8 cellular contexts compared by ENCODE assay signal in the genomic region with DNA sequence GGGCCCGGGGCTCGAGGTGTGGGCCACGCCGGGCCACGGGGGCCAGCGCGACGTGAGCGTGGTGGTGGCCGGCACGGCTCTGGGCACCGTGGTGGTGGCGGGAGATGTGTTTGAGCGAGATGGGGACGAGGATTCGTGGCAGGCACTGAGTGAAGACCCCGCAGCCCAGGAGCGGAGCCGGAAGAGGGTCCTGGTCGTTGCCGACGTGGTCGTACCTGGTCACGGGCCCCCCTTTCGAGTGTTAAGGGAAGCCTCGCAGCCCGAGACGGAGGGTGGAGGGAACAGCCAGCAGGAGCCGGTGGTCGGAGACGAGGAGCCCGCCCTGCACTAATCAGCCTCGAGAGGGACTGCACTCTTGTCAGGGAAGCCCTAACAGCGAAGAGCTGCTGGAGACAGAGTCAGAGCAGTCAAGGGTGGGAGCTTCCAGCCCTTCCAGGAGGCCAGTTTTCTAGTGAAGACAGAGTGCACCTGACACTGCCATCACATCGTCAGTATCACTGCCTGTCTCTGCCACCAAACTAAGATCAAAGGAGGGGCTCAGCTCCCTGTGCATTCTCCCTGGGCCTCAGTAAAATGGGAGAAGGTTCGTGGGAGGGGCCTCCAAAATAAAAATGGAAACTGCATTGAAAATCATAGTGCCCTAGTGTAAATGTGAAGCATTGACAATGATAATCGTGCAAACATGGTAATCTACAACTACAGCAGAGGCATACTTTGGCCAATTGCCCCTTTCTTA. TPM values are rescaled to one million over a fixed set of nuclear protein-coding genes. Genes with fewer than 3 reads are reported as not detected.
DNase-seq lines count a peak whose midpoint lies in the region; ATAC-seq and TF ChIP-seq lines count a peak whose summit lies in the region.

No MANE protein-coding gene starts in this region.

- TF ChIP-seq POLR2A in transverse colon (IDR thresholded peaks at IDR 0.05): no peak

- peak overlapping the region; percentile 74 to 84 for H2BK12ac ChIP-seq in mesenchymal stem cell (ENCODE audit: low read length in 2 of 2)

- H3K4me2 ChIP-seq in mesenchymal stem cell (ENCODE audit: low read length, poor library complexity, severe bottlenecking): peak overlapping the region; percentile 86

- intact Hi-C loops in transverse colon (cut with DNase I; ENCODE audit: low total_unique reads): loop anchor here (2.0 to 5.0 kb wide), 2 partner anchors 41 to 145 kb away; partner anchors contain the start of gene COPS6

- no peak for DNase-seq in AG04450 (ENCODE audit: low read depth, low spot score)
- no peak for DNase-seq in SJSA1 (ENCODE audit: low read depth in 1 of 2, low spot score in 2 of 2)
- peak; percentile 34 for DNase-seq in cerebellum (ENCODE audit: low spot score)
- DNase-seq in mesenchymal stem cell: peak; percentile 60
- peak; percentile 47 for DNase-seq in transverse colon
- DNase-seq in central memory CD4-positive, alpha-beta T cell: no peak
- no peak for DNase-seq in MV-4-11 (lab: John Stamatoyannopoulos, UW)

- in situ Hi-C loops in transverse colon (cut with MboI; ENCODE audit: low pct_ligation_motif_present in 1 of 4, low pct_unique_long_range_greater_than_20kb in 1 of 4, low sequenced_read_pairs in 3 of 4): no loop called here

- peak overlapping the region; percentile 97 for H2BK120ac ChIP-seq in mesenchymal stem cell (ENCODE audit: low read depth, low read length)

- CTCF ChIA-PET in AG04450 (lab: Charles Lee): interaction anchor here (0.9 to 3.3 kb wide), 3 partner anchors 26 to 134 kb away, joined by 3 to 13 read pairs (median 4); partner anchors contain the start of genes AP4M1 and MCM7

- peaks cover 24% of the 10 kb centered on the region for H3K4me1 ChIP-seq in SJSA1 (replicated peaks)
- H3K4me1 ChIP-seq in mesenchymal stem cell (ENCODE audit: control insufficient read depth, insufficient read depth, low read depth, low read length): peaks cover 17% of the 10 kb centered on the region
- peaks cover 6 to 61% (median 44%) of the 10 kb centered on the region in 4 donors for H3K4me1 ChIP-seq in transverse colon

- TF ChIP-seq CTCF in AG04450 (IDR thresholded peaks at IDR 0.05; ENCODE audit: low read depth, low read length) (no peak), transverse colon (IDR thresholded peaks at IDR 0.05) (no peak)

- peak overlapping the region; percentile 96 for H3K4me3 ChIP-seq in AG04450 (ENCODE audit: low read depth, low read length)
- H3K4me3 ChIP-seq in SJSA1: peak overlapping the region; percentile 64
- H3K4me3 ChIP-seq in mesenchymal stem cell (ENCODE audit: insufficient read depth in 1 of 2, low read depth in 1 of 2, low read length in 2 of 2): peak overlapping the region; percentile 92 to 93
- H3K4me3 ChIP-seq in transverse colon: peak overlapping the region; percentile 60 to 90 (median 68)

- ATAC-seq in GM18861 (IDR thresholded peaks at IDR 0.05; ENCODE audit: unreplicated experiment): peak; percentile 12

- no peak overlapping the region for H2BK5ac ChIP-seq in mesenchymal stem cell (ENCODE audit: low read depth, low read length, poor library complexity, severe bottlenecking)

- peak overlapping the region; percentile 96 for H4K91ac ChIP-seq in mesenchymal stem cell (ENCODE audit: low read length)

- POLR2A ChIA-PET in AG04450 (lab: Yijun Ruan, JAX): interaction anchor here (0.9 kb wide), 1 partner anchor 27 kb away, joined by 4 read pairs; the partner anchor contains the start of gene MCM7

- peaks cover 14% of the 10 kb centered on the region for H3K79me1 ChIP-seq in mesenchymal stem cell (replicated peaks; ENCODE audit: low read length, poor library complexity, severe bottlenecking)

- peaks cover 5% of the 10 kb centered on the region; the same call in 1 of the 2 replicates for H3K36me3 ChIP-seq in SJSA1
- peaks cover 9 to 19% of the 10 kb centered on the region in 2 experiments for H3K36me3 ChIP-seq in mesenchymal stem cell (ENCODE audit: control insufficient read depth in 1 of 2, insufficient read depth in 2 of 2, low read depth in 1 of 2, low read length in 2 of 2)
- no peaks in the 10 kb centered on the region for H3K36me3 ChIP-seq in transverse colon

- peak overlapping the region; percentile 98 for H3K9ac ChIP-seq in mesenchymal stem cell (ENCODE audit: low read length)

- H2BK15ac ChIP-seq in mesenchymal stem cell (ENCODE audit: low read depth, poor library complexity, severe bottlenecking): peak overlapping the region; percentile 95

- H3K23ac ChIP-seq in mesenchymal stem cell (ENCODE audit: low read length in 2 of 2): no peak overlapping the region

- H3K9me3 ChIP-seq in AG04450 (ENCODE audit: control insufficient read depth, insufficient read depth, low read length) (no peaks in the 10 kb centered on the region), SJSA1 (replicated peaks) (no peaks in the 10 kb centered on the region), mesenchymal stem cell (ENCODE audit: control insufficient read depth, low read length) (no peaks in the 10 kb centered on the region), transverse colon (no peaks in the 10 kb centered on the region)

- H3K27me3 ChIP-seq in AG04450 (ENCODE audit: control insufficient read depth, insufficient read depth, low read length) (no peaks in the 10 kb centered on the region), SJSA1 (replicated peaks) (no peaks in the 10 kb centered on the region), mesenchymal stem cell (ENCODE audit: control insufficient read depth in 1 of 2, insufficient read depth in 1 of 2, low read length in 2 of 2) (no peaks in the 10 kb centered on the region), transverse colon (no peaks in the 10 kb centered on the region)

- H4K8ac ChIP-seq in mesenchymal stem cell (ENCODE audit: low read length): peak overlapping the region; percentile 99

- no peak overlapping the region for H3K27ac ChIP-seq in AG04450 (ENCODE audit: low read depth, low read length)
- H3K27ac ChIP-seq in SJSA1: no peak overlapping the region
- no peak overlapping the region for H3K27ac ChIP-seq in mesenchymal stem cell (ENCODE audit: low read length, poor library complexity, severe bottlenecking)
- H3K27ac ChIP-seq in transverse colon: peak overlapping the region; percentile 95 to 97 (median 96)

- H2AK5ac ChIP-seq in mesenchymal stem cell (ENCODE audit: low read length, severe bottlenecking): no peak overlapping the region

- peak overlapping the region in 1 of 2 experiments; percentile 100 for H3K14ac ChIP-seq in mesenchymal stem cell (ENCODE audit: low read length in 2 of 2)

- 5% methylated on average over 36 of the region's 37 CpGs for WGBS in mesenchymal stem cell
- WGBS in transverse colon (ENCODE audit: low coverage in 1 of 2), 2 donors: 4 to 5% methylated on average over 9 to 35 of the region's 37 CpGs

- H2AFZ ChIP-seq in mesenchymal stem cell (ENCODE audit: low read depth, low read length): peak overlapping the region; percentile 79

- peak overlapping the region; percentile 97 to 99 for H3K4ac ChIP-seq in mesenchymal stem cell (ENCODE audit: low read depth in 1 of 2, low read length in 2 of 2)

- peak overlapping the region; percentile 97 to 99 for H3K18ac ChIP-seq in mesenchymal stem cell (ENCODE audit: low read depth in 1 of 2, low read length in 2 of 2)

- TF ChIP-seq EP300 in transverse colon (IDR thresholded peaks at IDR 0.05; ENCODE audit: low read depth): no peak

RNA-seq across cellular contexts. Expression of gene MBLAC1, which starts 1.3 kb away (rescaled TPM):
- polyA plus RNA-seq in AG04450 (2011; rRNA removed): 0.55 and 0.56 TPM in 2 replicates
- polyA minus RNA-seq in AG04450 (2011; rRNA and poly(A)+ RNA removed): 0.41 and 0.61 TPM in 2 replicates
- total RNA-seq in SJSA1 (2014; rRNA removed; shearing (Covaris generic)): 2.4 and 3.3 TPM in 2 replicates
- total RNA-seq in cerebellum (2.4 TPM), transverse colon (1 to 10 TPM in 2 of 4 donors, not detected in 2; 4.4 to 5.6 TPM)
- polyA plus RNA-seq in mesenchymal stem cell (2013, experiment 1 of 2): 3.0 TPM
- 2.9 TPM for polyA plus RNA-seq in mesenchymal stem cell (2013, experiment 2 of 2)

RNA-seq across cellular contexts. Expression of gene CNPY4, which starts 8.6 kb away (rescaled TPM):
- 26.3 and 29.7 TPM in 2 replicates for polyA plus RNA-seq in AG04450 (2011; rRNA removed)
- polyA minus RNA-seq in AG04450 (2011; rRNA and poly(A)+ RNA removed): 11.5 and 16.5 TPM in 2 replicates
- total RNA-seq in SJSA1 (2014; rRNA removed; shearing (Covaris generic)): 22.5 and 24.6 TPM in 2 replicates
- total RNA-seq in cerebellum (15.2 TPM), transverse colon (1 to 10 TPM; 4.9 to 9.4 (median 7.0) TPM)
- 46.0 TPM for polyA plus RNA-seq in mesenchymal stem cell (2013, experiment 1 of 2)
- polyA plus RNA-seq in mesenchymal stem cell (2013, experiment 2 of 2): 43.5 TPM

RNA-seq across cellular contexts. Expression of gene TAF6, which starts 8.9 kb away (rescaled TPM):
- polyA plus RNA-seq in AG04450 (2011; rRNA removed): 28.2 and 31.2 TPM in 2 replicates
- 36.5 and 42.4 TPM in 2 replicates for polyA minus RNA-seq in AG04450 (2011; rRNA and poly(A)+ RNA removed)
- 20.5 and 35.3 TPM in 2 replicates for total RNA-seq in SJSA1 (2014; rRNA removed; shearing (Covaris generic))
- total RNA-seq in cerebellum: 23.8 TPM
- 56.7 TPM for polyA plus RNA-seq in mesenchymal stem cell (2013, experiment 1 of 2)
- 55.4 TPM for polyA plus RNA-seq in mesenchymal stem cell (2013, experiment 2 of 2)
- 100 to 1,000 TPM in 1 of 4 donors, 10 to 100 TPM in 3; 18.0 to 581 (median 43.9) TPM for total RNA-seq in transverse colon

RNA-seq across cellular contexts. Expression of gene LAMTOR4, which starts 20.7 kb away (rescaled TPM):
- 122 and 160 TPM in 2 replicates for polyA plus RNA-seq in AG04450 (2011; rRNA removed)
- 30.8 and 37.4 TPM in 2 replicates for polyA minus RNA-seq in AG04450 (2011; rRNA and poly(A)+ RNA removed)
- total RNA-seq in SJSA1 (2014; rRNA removed; shearing (Covaris generic)): 115 and 123 TPM in 2 replicates
- 20.7 TPM for total RNA-seq in cerebellum
- 121 TPM for polyA plus RNA-seq in mesenchymal stem cell (2013, experiment 1 of 2)
- 121 TPM for polyA plus RNA-seq in mesenchymal stem cell (2013, experiment 2 of 2)
- total RNA-seq in transverse colon: 100 to 1,000 TPM; 105 to 403 (median 256) TPM

RNA-seq across cellular contexts. Expression of gene AP4M1, which starts 26.6 kb away (rescaled TPM):
- polyA plus RNA-seq in AG04450 (2011; rRNA removed): 25.4 and 26.1 TPM in 2 replicates
- 31.1 and 42.8 TPM in 2 replicates for polyA minus RNA-seq in AG04450 (2011; rRNA and poly(A)+ RNA removed)
- total RNA-seq in SJSA1 (2014; rRNA removed; shearing (Covaris generic)): 11.1 and 17.5 TPM in 2 replicates
- total RNA-seq in cerebellum (15.6 TPM), transverse colon (10 to 100 TPM; 16.5 to 86.0 (median 54.9) TPM)
- 28.0 TPM for polyA plus RNA-seq in mesenchymal stem cell (2013, experiment 1 of 2)
- polyA plus RNA-seq in mesenchymal stem cell (2013, experiment 2 of 2): 25.3 TPM

Comparison
In these comparisons a context has a peak if more than half of its experiments do, and no peak if none do; other contexts are left out.
1. DNase-seq: peak in cerebellum (single experiment), mesenchymal stem cell (single experiment) and transverse colon (single experiment); none in AG04450 (single experiment), SJSA1 (0 of 2), central memory CD4-positive, alpha-beta T cell (single experiment) and MV-4-11 (single experiment).
2. H3K27ac ChIP-seq: peak in transverse colon (4 of 4); none in AG04450 (single experiment), SJSA1 (single experiment) and mesenchymal stem cell (single experiment).
3. Peak in every context shown above with its lines, with median percentiles within 50 percentile points of each other: H3K4me3 ChIP-seq.